20 cellular contexts compared by ENCODE assay signal in genomic region chr11:69180726-69181125, GRCh38. TPM values are rescaled to one million over a fixed set of nuclear protein-coding genes. Genes with fewer than 3 reads are reported as not detected.
DNase-seq lines count a peak whose midpoint lies in the region; ATAC-seq, FAIRE-seq and TF ChIP-seq lines count a peak whose summit lies in the region.
"Had no signal": no experiment of that assay in that cellular context is flagged by ENCODE, and none has a peak within 500 bp of the region (broad histone marks: within the 10 kb centered on the region; RNA-seq: fewer than 3 reads in every experiment).

No MANE protein-coding gene starts in this region.

- no peak for TF ChIP-seq RAD21 in IMR-90 (IDR thresholded peaks at IDR 0.05; ENCODE audit: low read length)
- TF ChIP-seq RAD21 in K562 (CRISPR knock-in tag; conservative IDR thresholded peaks at IDR 0.05 in 1 of 2, IDR thresholded peaks at IDR 0.05 in 1 of 2): no peak

- H3K4ac ChIP-seq in IMR-90 (ENCODE audit: low read depth, low read length): no peak overlapping the region

- no peak for TF ChIP-seq POLR2A in IMR-90 (IDR thresholded peaks at IDR 0.05; ENCODE audit: low read depth, low read length)
- TF ChIP-seq POLR2A in K562 (conservative IDR thresholded peaks at IDR 0.05): no peak

- no CpG with 5 or more reads among the region's 3 CpGs for WGBS in IMR-90 (ENCODE audit: extremely low coverage in 2 of 2, insufficient read length in 1 of 2), 2 experiments
- 0% methylated on average over 3 of the region's 3 CpGs for WGBS in K562 (ENCODE audit: insufficient coverage, low coverage, missing lambda C conversion rate)

- H3K9me1 ChIP-seq in IMR-90 (ENCODE audit: insufficient read depth, low read length): no peaks in the 10 kb centered on the region
- no peaks in the 10 kb centered on the region for H3K9me1 ChIP-seq in K562 (ENCODE audit: control insufficient read depth, insufficient read depth, low read length)

- no peak overlapping the region for H3K56ac ChIP-seq in IMR-90 (ENCODE audit: extremely low read depth, insufficient read depth, low read length)

- H3K27ac ChIP-seq in IMR-90 (ENCODE audit: insufficient read depth, low read length): no peak overlapping the region
- no peak overlapping the region for H3K27ac ChIP-seq in K562 (ENCODE audit: extremely low read depth, low read depth, low read length)
- H3K27ac ChIP-seq in osteoblast (ENCODE audit: low read depth, low read length): no peak overlapping the region
- H3K27ac ChIP-seq: BLaER1, C4-2B, GM23248 had no signal

- H2BK20ac ChIP-seq in IMR-90 (ENCODE audit: low read depth, low read length): no peak overlapping the region

- CTCF ChIA-PET in IMR-90 (lab: Yijun Ruan, JAX): no interaction called here
- CTCF ChIA-PET in K562 (lab: Yijun Ruan, JAX; ENCODE audit: low intra/inter-chr PET ratio): no interaction called here

- H2AFZ ChIP-seq in IMR-90 (replicated peaks; ENCODE audit: low read length, poor library complexity): no peak overlapping the region
- H2AFZ ChIP-seq in K562 (ENCODE audit: low read depth, low read length): no peak overlapping the region
- no peak overlapping the region for H2AFZ ChIP-seq in osteoblast (ENCODE audit: low read length)
- H2AFZ ChIP-seq: GM23248 had no signal

- FAIRE-seq in K562 (lab: Jason Lieb, UNC): no peak
- FAIRE-seq: GM12878, GM19239, H1 had no signal

- H3K27me3 Mint-ChIP-seq in nephron progenitor cell (ENCODE audit: low read depth, poor library complexity): peaks cover 10% of the 10 kb centered on the region

- H3K4me3 ChIP-seq in IMR-90 (ENCODE audit: insufficient read depth, low read depth, low read length) (no peak overlapping the region), K562 (no peak overlapping the region), osteoblast (ENCODE audit: insufficient read depth, low read length) (no peak overlapping the region)
- H3K4me3 ChIP-seq: BLaER1, GM12878, GM23248 had no signal

- POLR2A ChIA-PET in IMR-90 (lab: Charles Lee; ENCODE audit: unreplicated experiment) (no interaction called here), K562 (lab: Yijun Ruan, JAX) (no interaction called here)

- H3K4me2 ChIP-seq in IMR-90 (ENCODE audit: low read depth, low read length) (no peak overlapping the region), K562 (ENCODE audit: insufficient read depth, low read length) (no peak overlapping the region), osteoblast (ENCODE audit: insufficient read depth, low read length) (no peak overlapping the region)
- H3K4me2 ChIP-seq: BLaER1 had no signal

- H3K36me3 ChIP-seq in IMR-90 (ENCODE audit: control insufficient read depth, insufficient read depth, low read length) (no peaks in the 10 kb centered on the region), K562 (ENCODE audit: control insufficient read depth, insufficient read depth, low read length) (no peaks in the 10 kb centered on the region), osteoblast (ENCODE audit: insufficient read depth, low read length) (no peaks in the 10 kb centered on the region)
- H3K36me3 ChIP-seq: BLaER1 had no signal

- H3K27me3 ChIP-seq in IMR-90 (ENCODE audit: control insufficient read depth, insufficient read depth, low read length) (peaks cover 16% of the 10 kb centered on the region), K562 (ENCODE audit: control insufficient read depth in 2 of 2, insufficient read depth in 2 of 2, low read length in 2 of 2) (peaks cover 12 to 54% of the 10 kb centered on the region in 2 experiments), osteoblast (ENCODE audit: insufficient read depth, low read length) (peaks cover 33% of the 10 kb centered on the region)
- H3K27me3 ChIP-seq: BLaER1 had no signal

- 0 out of 3 replicates have a peak overlapping the region, but pooled peaks have one; percentile 3 for H2BK15ac ChIP-seq in IMR-90 (ENCODE audit: low read depth, low read length)

- no peak overlapping the region for H4K5ac ChIP-seq in IMR-90 (ENCODE audit: low read depth, low read length)

- no peak overlapping the region for H3K4me3 Mint-ChIP-seq in nephron progenitor cell
- H3K4me3 Mint-ChIP-seq: B cell; CD4-positive, CD25-positive, alpha-beta regulatory T cell; CD8-positive, alpha-beta T cell had no signal

- H3K9ac ChIP-seq in IMR-90 (ENCODE audit: low read depth, low read length) (no peak overlapping the region), K562 (ENCODE audit: insufficient read depth in 1 of 2, low read depth in 2 of 2, low read length in 2 of 2) (no peak overlapping the region)
- H3K9ac ChIP-seq: BLaER1, GM23248 had no signal

- H3K4me1 Mint-ChIP-seq in nephron progenitor cell: peaks cover 16% of the 10 kb centered on the region
- H3K4me1 Mint-ChIP-seq: B cell had no signal

- no peak overlapping the region for H4K91ac ChIP-seq in IMR-90 (ENCODE audit: insufficient read depth, low read depth, low read length)

- H2AK5ac ChIP-seq in IMR-90 (ENCODE audit: low read depth, low read length): no peak overlapping the region

- peaks cover 4% of the 10 kb centered on the region for H3K36me3 Mint-ChIP-seq in nephron progenitor cell (ENCODE audit: low read depth)
- H3K36me3 Mint-ChIP-seq: CD8-positive, alpha-beta T cell had no signal

- no peak overlapping the region for H3K14ac ChIP-seq in IMR-90 (replicated peaks; ENCODE audit: low read depth, low read length)

- H4K8ac ChIP-seq in IMR-90 (ENCODE audit: low read depth in 2 of 2, low read length in 2 of 2): no peak overlapping the region

- dilution Hi-C loops in IMR-90 (cut with HindIII; ENCODE audit: low sequenced_read_pairs, unreplicated experiment): no loop called here

- no peak overlapping the region for H3K23ac ChIP-seq in IMR-90 (ENCODE audit: low read depth, low read length)

- ATAC-seq in IMR-90 (ENCODE audit: low read depth): no peak
- no peak for ATAC-seq in K562
- ATAC-seq: CD8-positive, alpha-beta T cell; GM12878; HCT116 had no signal

- H3K9me3 Mint-ChIP-seq in nephron progenitor cell: peaks cover 28% of the 10 kb centered on the region
- H3K9me3 Mint-ChIP-seq: CD8-positive, alpha-beta T cell had no signal

- TF ChIP-seq EP300 in K562 (IDR thresholded peaks at IDR 0.05; ENCODE audit: low read length): no peak

- intact Hi-C loops in IMR-90 (cut with micrococcal nuclease) (no loop called here), K562 (cut with micrococcal nuclease) (no loop called here)

- H4K20me1 ChIP-seq in IMR-90 (ENCODE audit: insufficient read depth, low read length) (no peaks in the 10 kb centered on the region), K562 (replicated peaks; ENCODE audit: control insufficient read depth, insufficient read depth, low read length) (no peaks in the 10 kb centered on the region), osteoblast (ENCODE audit: insufficient read depth, low read length) (no peaks in the 10 kb centered on the region)
- H4K20me1 ChIP-seq: BLaER1 had no signal

- no peaks in the 10 kb centered on the region for H3K4me1 ChIP-seq in IMR-90 (ENCODE audit: control insufficient read depth, insufficient read depth, low read length)
- H3K4me1 ChIP-seq in K562 (replicated peaks in 1 of 2; ENCODE audit: control insufficient read depth in 2 of 2, insufficient read depth in 2 of 2, low read length in 2 of 2): peaks cover 0 to 4% of the 10 kb centered on the region in 2 experiments; a peak in 2 of 5 replicates
- no peaks in the 10 kb centered on the region for H3K4me1 ChIP-seq in osteoblast (ENCODE audit: insufficient read depth, low read length)
- H3K4me1 ChIP-seq: Caco-2 had no signal

- H3K79me2 ChIP-seq in K562 (ENCODE audit: control insufficient read depth, insufficient read depth, low read length) (no peaks in the 10 kb centered on the region), osteoblast (ENCODE audit: insufficient read depth, low read length) (no peaks in the 10 kb centered on the region)

- TF ChIP-seq CTCF in IMR-90 (conservative IDR thresholded peaks at IDR 0.05; ENCODE audit: low read depth, low read length) (no peak), K562 (IDR thresholded peaks at IDR 0.05 in 2 of 3, conservative IDR thresholded peaks at IDR 0.05 in 1 of 3; ENCODE audit: insufficient read depth in 2 of 3, low read depth in 1 of 3, low read length in 3 of 3) (no peak), osteoblast (IDR thresholded peaks at IDR 0.05; ENCODE audit: extremely low read depth, low read depth, low read length) (no peak), nephron progenitor cell (IDR thresholded peaks at IDR 0.05) (no peak)

- no TSS peak for BruUV-seq in IMR-90 (replicated peaks; lab: Mats Ljungman, UMichigan)
- no TSS peak for BruUV-seq in K562 (replicated peaks; lab: Mats Ljungman, UMichigan)

- no peak for DNase-seq in IMR-90
- DNase-seq in K562 (ENCODE audit: extremely low read depth in 1 of 4, low spot score in 3 of 4): no peak
- DNase-seq in osteoblast (ENCODE audit: insufficient read length, low spot score, missing footprints): peak; percentile 30
- no peak for DNase-seq in nephron progenitor cell
- no peak for DNase-seq in NCI-H2196 treated with DMSO at 0.1 percent for 48 hours (lab: John Stamatoyannopoulos, UW; ENCODE audit: unreplicated experiment)
- no peak for DNase-seq in mesenteric fat pad (ENCODE audit: low spot score)
- DNase-seq: Caco-2; CD4-positive, CD25-positive, alpha-beta regulatory T cell; CD8-positive, alpha-beta T cell; DMS79; EL; GM23248; H7 had no signal

- H3K9me3 ChIP-seq in IMR-90 (ENCODE audit: control insufficient read depth, insufficient read depth, low read length): peaks cover 6% of the 10 kb centered on the region
- peaks cover 2% of the 10 kb centered on the region; the same call in 1 of the 2 replicates for H3K9me3 ChIP-seq in K562 (replicated peaks; ENCODE audit: control insufficient read depth, insufficient read depth, low read depth, low read length)
- no peaks in the 10 kb centered on the region for H3K9me3 ChIP-seq in osteoblast (ENCODE audit: low read depth, low read length)
- H3K9me3 ChIP-seq: BLaER1 had no signal

- H2BK5ac ChIP-seq in IMR-90 (ENCODE audit: low read depth, low read length, poor library complexity, severe bottlenecking): no peak overlapping the region

- H3K27ac Mint-ChIP-seq in nephron progenitor cell: no peak overlapping the region
- H3K27ac Mint-ChIP-seq: B cell; CD4-positive, CD25-positive, alpha-beta regulatory T cell; CD8-positive, alpha-beta T cell had no signal

- H2AK9ac ChIP-seq in IMR-90 (replicated peaks; ENCODE audit: low read depth, low read length, poor library complexity): no peak overlapping the region

- H3K18ac ChIP-seq in IMR-90 (ENCODE audit: low read depth, low read length): no peak overlapping the region

- in situ Hi-C loops in IMR-90 (cut with MboI; ENCODE audit: low sequenced_read_pairs) (no loop called here), K562 (cut with MboI) (no loop called here)

- no peak overlapping the region for H2BK120ac ChIP-seq in IMR-90 (ENCODE audit: low read depth, low read length)

- no peaks in the 10 kb centered on the region for H3K79me1 ChIP-seq in IMR-90 (ENCODE audit: low read depth in 1 of 2, low read length in 2 of 2)

RNA-seq across cellular contexts. Expression of gene SMIM38, which starts 25.0 kb away (rescaled TPM):
- total RNA-seq in IMR-90 (2012; rRNA removed) (under 0.01 and 0.28 TPM in 2 replicates), K562 (2014; rRNA removed) (0.33 and 1.2 TPM in 2 replicates), K562 (2014; rRNA removed; fragmentation: Illumina TruSeq; extraction: Trizol) (0.06 and 0.15 TPM in 2 replicates), K562 (2015; rRNA removed; fragmentation: Illumina TruSeq; extraction: Trizol) (0.11 and 0.14 TPM in 2 replicates), K562 (2021) (0.27 and 0.38 TPM in 2 replicates), osteoblast (under 0.01 and 0.29 TPM in 2 replicates), mesenteric fat pad (0.29 TPM)
- polyA plus RNA-seq in IMR-90 (2012; rRNA removed) (0.05 and 0.07 TPM in 2 replicates), K562 (2011; rRNA removed) (0.34 and 0.99 TPM in 2 replicates), K562 (2014; fragmentation: Illumina TruSeq; extraction: Trizol) (0.21 TPM in 2 replicates), K562 (2014; fragmentation: Nextera tagmentation; extraction: Ambion mirVana) (not detected), K562 (2014; rRNA removed) (0.07 and 0.36 TPM in 2 replicates)
- 0.02 and 0.03 TPM in 2 replicates for polyA plus RNA-seq in IMR-90 (2012; cell fraction: cytosol; rRNA removed)
- 0.56 and 0.64 TPM in 2 replicates for polyA plus RNA-seq in IMR-90 (2012; cell fraction: nucleus; rRNA removed; ENCODE audit: low replicate concordance)
- 4.9 and 7.8 TPM in 2 replicates for total RNA-seq in K562 (2011; cell fraction: chromatin; rRNA removed; ENCODE audit: low replicate concordance)
- total RNA-seq in K562 (2011; cell fraction: nucleolus; rRNA removed): 5.0 and 7.9 TPM in 2 replicates
- 4.7 and 5.7 TPM in 2 replicates for total RNA-seq in K562 (2011; cell fraction: nucleoplasm; rRNA removed)
- polyA plus RNA-seq in K562 (2011; cell fraction: cytosol; rRNA removed): 0.35 and 0.67 TPM in 2 replicates
- 1.3 and 4.0 TPM in 2 replicates for polyA plus RNA-seq in K562 (2011; cell fraction: nucleus; rRNA removed)
- polyA plus RNA-seq in K562 (2012): 0.12 and 0.68 TPM in 2 replicates
- polyA minus RNA-seq in K562 (2011; rRNA and poly(A)+ RNA removed): 0.24 and 1.5 TPM in 2 replicates
- polyA minus RNA-seq in K562 (2011; cell fraction: cytosol; rRNA and poly(A)+ RNA removed): 1.7 and 1.9 TPM in 2 replicates
- polyA minus RNA-seq in K562 (2011; cell fraction: nucleus; rRNA and poly(A)+ RNA removed): 1.1 and 1.3 TPM in 2 replicates
- total RNA-seq: CD8-positive, alpha-beta T cell; GM23248 had no signal
- polyA plus RNA-seq: GM23248 had no signal
